ENCODE assay signal across 1 cellular context in genomic region chr9:136363606-136364368, GRCh38.
TF ChIP-seq lines count a peak whose summit lies in the region.

TSS of gene DNLZ (minus strand) at chr9:136363744. CDS start at chr9:136363714, 30 bp downstream.

TF ChIP-seq in K562, 482 proteins besides CTCF, POLR2A, EP300 and RAD21 (continued from another document and continues in another):
- TF ChIP-seq ZNF407 (IDR thresholded peaks at IDR 0.05; ENCODE audit: low read depth) (no peak), SNRNP70 (optimal IDR thresholded peaks at IDR 0.05; ENCODE audit: low read depth, low read length) (peak; percentile 66), DNMT1 (IDR thresholded peaks at IDR 0.05) (0 out of 2 replicates have a peak, but pooled peaks have one; percentile 80), ATF7 (IDR thresholded peaks at IDR 0.05) (peak; percentile 59), KAT7 (CRISPR knock-in tag; IDR thresholded peaks at IDR 0.05; ENCODE audit: borderline replicate concordance) (peak; percentile 59; the same call in 1 of the 2 replicates), ZNF639 (CRISPR knock-in tag; conservative IDR thresholded peaks at IDR 0.05 in 1 of 2, IDR thresholded peaks at IDR 0.05 in 1 of 2) (peak in 1 of 2 experiments; percentile 93; a peak in 2 of 4 replicates), AFF1 (IDR thresholded peaks at IDR 0.05; ENCODE audit: low read depth in 1 of 2, partially characterized antibody in 2 of 2) (no peak), MXD1 (CRISPR knock-in tag; IDR thresholded peaks at IDR 0.05; ENCODE audit: borderline replicate concordance, poor library complexity, severe bottlenecking) (peak; percentile 56), ZNF785 (CRISPR knock-in tag; IDR thresholded peaks at IDR 0.05) (no peak), ARID3B (CRISPR knock-in tag; IDR thresholded peaks at IDR 0.05; ENCODE audit: borderline replicate concordance) (no peak), SMARCA4 (IDR thresholded peaks at IDR 0.05) (no peak), TAF15 (IDR thresholded peaks at IDR 0.05; ENCODE audit: low read depth, low read length) (no peak), ZNF280A (IDR thresholded peaks at IDR 0.05; ENCODE audit: low read depth, partially characterized antibody) (no peak), NR4A1 (CRISPR knock-in tag; IDR thresholded peaks at IDR 0.05) (peak; percentile 38; the same call in 1 of the 2 replicates), NR4A1 (tag; IDR thresholded peaks at IDR 0.05) (peak; percentile 88), COPS2 (conservative IDR thresholded peaks at IDR 0.05) (no peak), ZBED1 (IDR thresholded peaks at IDR 0.05) (peak; percentile 21), L3MBTL2 (IDR thresholded peaks at IDR 0.05) (peak; percentile 100), POLR2G (IDR thresholded peaks at IDR 0.05; ENCODE audit: low read depth, low read length) (peak; percentile 83), PCBP1 (IDR thresholded peaks at IDR 0.05; ENCODE audit: low read depth, low read length, poor library complexity, severe bottlenecking) (peak; percentile 95), ZNF146 (CRISPR knock-in tag; IDR thresholded peaks at IDR 0.05; ENCODE audit: unreplicated experiment) (no peak), RAD51 (IDR thresholded peaks at IDR 0.05; ENCODE audit: borderline replicate concordance, low read depth) (no peak), ZNF699 (CRISPR knock-in tag; IDR thresholded peaks at IDR 0.05; ENCODE audit: insufficient replicate concordance) (no peak), ZNF764 (CRISPR knock-in tag; IDR thresholded peaks at IDR 0.05; ENCODE audit: low read depth) (0 out of 2 replicates have a peak, but pooled peaks have one; percentile 60), EZH2 (IDR thresholded peaks at IDR 0.05; ENCODE audit: borderline replicate concordance, low read depth, low read length) (no peak), RBBP5 (IDR thresholded peaks at IDR 0.05; ENCODE audit: borderline replicate concordance, insufficient read depth, low read length, poor library complexity, severe bottlenecking) (peak; percentile 72), FOXM1 (IDR thresholded peaks at IDR 0.05; ENCODE audit: low read depth) (no peak), FOXM1 (CRISPR knock-in tag; IDR thresholded peaks at IDR 0.05; ENCODE audit: low read depth) (peak; percentile 95), MYC (IDR thresholded peaks at IDR 0.05; ENCODE audit: low read depth, low read length) (peak; percentile 97), MYC (CRISPR knock-in tag; IDR thresholded peaks at IDR 0.05; ENCODE audit: borderline replicate concordance, low read depth) (no peak), ZNF316 (IDR thresholded peaks at IDR 0.05) (no peak), NFIC (IDR thresholded peaks at IDR 0.05) (0 out of 2 replicates have a peak, but pooled peaks have one; percentile 17), POLR2B (IDR thresholded peaks at IDR 0.05; ENCODE audit: low read depth, partially characterized antibody) (peak; percentile 49), EP400 (IDR thresholded peaks at IDR 0.05) (peak; percentile 71; the same call in 1 of the 2 replicates), BMI1 (IDR thresholded peaks at IDR 0.05; ENCODE audit: low read length) (no peak), NFE2L1 (tag; IDR thresholded peaks at IDR 0.05; ENCODE audit: borderline replicate concordance, low read depth) (no peak), FOXP1 (CRISPR knock-in tag; IDR thresholded peaks at IDR 0.05) (peak; percentile 90; the same call in 1 of the 2 replicates), RBM25 (IDR thresholded peaks at IDR 0.05; ENCODE audit: low read depth, low read length, severe bottlenecking) (no peak), ARID2 (IDR thresholded peaks at IDR 0.05) (no peak), MTA1 (IDR thresholded peaks at IDR 0.05; ENCODE audit: borderline replicate concordance) (no peak), SNIP1 (IDR thresholded peaks at IDR 0.05; ENCODE audit: low read depth) (no peak), MCM2 (IDR thresholded peaks at IDR 0.05; ENCODE audit: low read depth) (no peak), ATF1 (CRISPR knock-in tag; IDR thresholded peaks at IDR 0.05) (no peak), ATF1 (tag; IDR thresholded peaks at IDR 0.05) (peak; percentile 69), XRCC3 (IDR thresholded peaks at IDR 0.05) (no peak), CREM (IDR thresholded peaks at IDR 0.05; ENCODE audit: low read depth) (peak; percentile 87), DACH1 (IDR thresholded peaks at IDR 0.05; ENCODE audit: partially characterized antibody) (no peak), ZNF780A (CRISPR knock-in tag; IDR thresholded peaks at IDR 0.05) (no peak), ZBTB2 (IDR thresholded peaks at IDR 0.05) (no peak), FOXA1 (IDR thresholded peaks at IDR 0.05; ENCODE audit: borderline replicate concordance) (no peak), BCOR (IDR thresholded peaks at IDR 0.05) (no peak), SAFB2 (IDR thresholded peaks at IDR 0.05; ENCODE audit: borderline replicate concordance, low read depth, low read length, severe bottlenecking) (no peak)
